ENCODE assay signal across 8 cellular contexts in the genomic region with DNA sequence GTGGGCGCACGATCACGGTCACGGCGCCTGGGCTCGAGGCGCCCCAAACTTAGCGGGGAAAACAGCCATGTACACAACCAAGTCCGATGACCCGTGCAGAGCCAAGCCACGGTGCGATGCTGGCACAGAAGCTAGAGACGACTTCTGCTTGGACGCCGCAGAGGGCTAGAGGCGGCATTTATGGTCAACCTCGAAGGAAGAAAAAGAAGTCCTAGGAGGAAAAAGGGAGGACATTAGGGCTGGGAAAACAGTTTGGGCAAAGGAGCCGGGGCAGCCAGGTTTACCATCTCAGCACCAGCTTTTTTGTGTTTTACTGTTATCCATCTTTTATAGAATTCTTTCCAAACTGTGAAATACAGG. TPM values are rescaled to one million over a fixed set of nuclear protein-coding genes. Genes with fewer than 3 reads are reported as not detected.
DNase-seq lines count a peak whose midpoint lies in the region; ATAC-seq and TF ChIP-seq lines count a peak whose summit lies in the region.

No MANE protein-coding gene starts in this region.

- H3K27ac ChIP-seq in A673 (ENCODE audit: low read depth, low read length, poor library complexity, severe bottlenecking) (no peak overlapping the region), HL-60 (replicated peaks) (peak overlapping the region; percentile 37; the same call in 1 of the 2 replicates), muscle layer of colon (ENCODE audit: low read depth, low read length) (peak overlapping the region; percentile 78)

- H3K9me3 ChIP-seq in A673 (ENCODE audit: low read depth, low read length, poor library complexity, severe bottlenecking) (no peaks in the 10 kb centered on the region), muscle layer of colon (ENCODE audit: low read length) (no peaks in the 10 kb centered on the region)

- H3K4me3 ChIP-seq in A673 (ENCODE audit: low read depth, low read length, poor library complexity, severe bottlenecking) = peak overlapping the region; percentile 45
- H3K4me3 ChIP-seq in HL-60 (replicated peaks; ENCODE audit: insufficient read depth, low read length) = peak overlapping the region; percentile 56
- H3K4me3 ChIP-seq in cardiac fibroblast (replicated peaks in 1 of 2; ENCODE audit: low read depth in 2 of 2, low read length in 2 of 2) = peak overlapping the region; percentile 55 to 61
- H3K4me3 ChIP-seq in muscle layer of colon (ENCODE audit: low read depth in 1 of 2, low read length in 2 of 2) = peak overlapping the region; percentile 44 to 64

- POLR2A ChIA-PET in A673 (lab: Charles Lee; ENCODE audit: low non-redundant PET) = interaction anchor here (0.6 to 0.7 kb wide), 2 partner anchors 59 to 180 kb away, joined by 3 to 5 read pairs; no protein-coding TSS in a partner anchor

- DNase-seq in A673 (ENCODE audit: low spot score) = no peak
- DNase-seq in HL-60 (ENCODE audit: low read depth in 1 of 2, low spot score in 1 of 2) = no peak
- DNase-seq in cardiac fibroblast (ENCODE audit: low read depth in 2 of 2) = peak in 1 of 2 donors; percentile 21
- no peak for DNase-seq in ACHN
- DNase-seq in D341Med (ENCODE audit: low spot score) = no peak

- BruUV-seq in A673 (replicated peaks; lab: Mats Ljungman, UMichigan) = no TSS peak

- no peak overlapping the region for H3K9ac ChIP-seq in muscle layer of colon (ENCODE audit: low read length)

- no peaks in the 10 kb centered on the region for H3K27me3 ChIP-seq in A673 (replicated peaks; ENCODE audit: insufficient read depth, low read depth, low read length, poor library complexity)
- H3K27me3 ChIP-seq in HL-60 (ENCODE audit: insufficient read depth, poor library complexity, severe bottlenecking) = peaks cover 2% of the 10 kb centered on the region
- no peaks in the 10 kb centered on the region for H3K27me3 ChIP-seq in muscle layer of colon (ENCODE audit: control insufficient read depth in 1 of 2, insufficient read depth in 2 of 2, low read length in 2 of 2)

- intact Hi-C loops in A673 (cut with micrococcal nuclease; ENCODE audit: unreplicated experiment) = no loop called here

- no peak for ATAC-seq in HG02610 (IDR thresholded peaks at IDR 0.05; ENCODE audit: unreplicated experiment)
- no peak for ATAC-seq in HG03521 (IDR thresholded peaks at IDR 0.05; ENCODE audit: unreplicated experiment)

- H3K36me3 ChIP-seq in A673 (ENCODE audit: insufficient read depth, low read length, poor library complexity, severe bottlenecking) (no peaks in the 10 kb centered on the region), muscle layer of colon (ENCODE audit: insufficient read depth, low read length) (no peaks in the 10 kb centered on the region)

- CTCF ChIA-PET in A673 (lab: Charles Lee) = interaction anchor here (0.6 to 1.5 kb wide), 2 partner anchors 10 to 35 kb away, joined by 3 read pairs; no protein-coding TSS in a partner anchor

- no peak for TF ChIP-seq CTCF in A673 (conservative IDR thresholded peaks at IDR 0.05; ENCODE audit: low read depth, low read length)
- no peak for TF ChIP-seq CTCF in HL-60 (IDR thresholded peaks at IDR 0.05; ENCODE audit: insufficient read depth, low read length)
- TF ChIP-seq CTCF in cardiac fibroblast (IDR thresholded peaks at IDR 0.05; ENCODE audit: low read depth, low read length) = no peak

- H3K4me1 ChIP-seq in A673 (ENCODE audit: insufficient read depth, low read length, poor library complexity, severe bottlenecking) (peaks cover 8% of the 10 kb centered on the region), muscle layer of colon (ENCODE audit: insufficient read depth, low read length) (peaks cover 9% of the 10 kb centered on the region)

- in situ Hi-C loops in ACHN (cut with HindIII; ENCODE audit: low pct_ligation_motif_present, low pct_unique_long_range_greater_than_20kb, low sequenced_read_pairs) = no loop called here

RNA-seq across cellular contexts. Expression of gene DTNB, which starts 0.6 kb away (rescaled TPM):
- 19.6 and 20.5 TPM in 2 replicates for total RNA-seq in A673 (2021)
